Comparison of ENCODE assay signal across 1 cellular context in the genomic region with DNA sequence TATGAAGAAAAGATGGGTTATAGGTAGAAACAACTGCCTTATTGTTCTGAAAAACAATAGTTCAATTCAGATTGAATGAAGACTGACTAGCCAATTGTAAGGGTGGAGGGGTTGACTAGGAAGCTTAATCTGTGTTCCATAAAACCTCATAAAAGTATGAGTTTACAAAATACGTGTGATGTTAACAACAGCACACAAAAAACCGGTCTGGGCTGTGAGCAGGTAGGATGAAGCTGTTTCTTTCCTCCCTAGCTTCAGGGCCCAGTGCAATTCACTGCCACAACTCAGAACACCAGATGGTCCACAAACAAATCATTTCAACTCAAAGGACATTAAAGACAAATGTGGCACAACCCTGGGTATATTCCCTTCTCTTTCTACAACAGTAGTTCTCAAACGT.
TF ChIP-seq lines count a peak whose summit lies in the region.

No MANE protein-coding gene starts in this region.

TF ChIP-seq in H1, 55 proteins besides CTCF, POLR2A, EP300 and RAD21 (continued from another document):
- TF ChIP-seq CBX8 (IDR thresholded peaks at IDR 0.05; ENCODE audit: borderline replicate concordance, low read depth, low read length) (no peak), SAP30 (IDR thresholded peaks at IDR 0.05; ENCODE audit: insufficient read depth, insufficient replicate concordance, low read length) (no peak), SP1 (IDR thresholded peaks at IDR 0.05; ENCODE audit: low read depth, low read length) (no peak), RBBP5 (IDR thresholded peaks at IDR 0.05; ENCODE audit: borderline replicate concordance, low read depth, low read length) (no peak), SIX5 (IDR thresholded peaks at IDR 0.05; ENCODE audit: low read depth, low read length) (no peak), PHF8 (conservative IDR thresholded peaks at IDR 0.05; ENCODE audit: low read depth, low read length) (no peak), HDAC2 (IDR thresholded peaks at IDR 0.05; ENCODE audit: borderline replicate concordance in 1 of 2, low read depth in 2 of 2, low read length in 2 of 2) (no peak), CEBPB (IDR thresholded peaks at IDR 0.05; ENCODE audit: low read depth, low read length) (no peak), HDAC6 (IDR thresholded peaks at IDR 0.05; ENCODE audit: low read depth, low read length) (no peak), ASH2L (IDR thresholded peaks at IDR 0.05; ENCODE audit: low read length) (no peak), CHD2 (IDR thresholded peaks at IDR 0.05; ENCODE audit: low read length) (no peak)
- TF ChIP-seq, protein P1, sequence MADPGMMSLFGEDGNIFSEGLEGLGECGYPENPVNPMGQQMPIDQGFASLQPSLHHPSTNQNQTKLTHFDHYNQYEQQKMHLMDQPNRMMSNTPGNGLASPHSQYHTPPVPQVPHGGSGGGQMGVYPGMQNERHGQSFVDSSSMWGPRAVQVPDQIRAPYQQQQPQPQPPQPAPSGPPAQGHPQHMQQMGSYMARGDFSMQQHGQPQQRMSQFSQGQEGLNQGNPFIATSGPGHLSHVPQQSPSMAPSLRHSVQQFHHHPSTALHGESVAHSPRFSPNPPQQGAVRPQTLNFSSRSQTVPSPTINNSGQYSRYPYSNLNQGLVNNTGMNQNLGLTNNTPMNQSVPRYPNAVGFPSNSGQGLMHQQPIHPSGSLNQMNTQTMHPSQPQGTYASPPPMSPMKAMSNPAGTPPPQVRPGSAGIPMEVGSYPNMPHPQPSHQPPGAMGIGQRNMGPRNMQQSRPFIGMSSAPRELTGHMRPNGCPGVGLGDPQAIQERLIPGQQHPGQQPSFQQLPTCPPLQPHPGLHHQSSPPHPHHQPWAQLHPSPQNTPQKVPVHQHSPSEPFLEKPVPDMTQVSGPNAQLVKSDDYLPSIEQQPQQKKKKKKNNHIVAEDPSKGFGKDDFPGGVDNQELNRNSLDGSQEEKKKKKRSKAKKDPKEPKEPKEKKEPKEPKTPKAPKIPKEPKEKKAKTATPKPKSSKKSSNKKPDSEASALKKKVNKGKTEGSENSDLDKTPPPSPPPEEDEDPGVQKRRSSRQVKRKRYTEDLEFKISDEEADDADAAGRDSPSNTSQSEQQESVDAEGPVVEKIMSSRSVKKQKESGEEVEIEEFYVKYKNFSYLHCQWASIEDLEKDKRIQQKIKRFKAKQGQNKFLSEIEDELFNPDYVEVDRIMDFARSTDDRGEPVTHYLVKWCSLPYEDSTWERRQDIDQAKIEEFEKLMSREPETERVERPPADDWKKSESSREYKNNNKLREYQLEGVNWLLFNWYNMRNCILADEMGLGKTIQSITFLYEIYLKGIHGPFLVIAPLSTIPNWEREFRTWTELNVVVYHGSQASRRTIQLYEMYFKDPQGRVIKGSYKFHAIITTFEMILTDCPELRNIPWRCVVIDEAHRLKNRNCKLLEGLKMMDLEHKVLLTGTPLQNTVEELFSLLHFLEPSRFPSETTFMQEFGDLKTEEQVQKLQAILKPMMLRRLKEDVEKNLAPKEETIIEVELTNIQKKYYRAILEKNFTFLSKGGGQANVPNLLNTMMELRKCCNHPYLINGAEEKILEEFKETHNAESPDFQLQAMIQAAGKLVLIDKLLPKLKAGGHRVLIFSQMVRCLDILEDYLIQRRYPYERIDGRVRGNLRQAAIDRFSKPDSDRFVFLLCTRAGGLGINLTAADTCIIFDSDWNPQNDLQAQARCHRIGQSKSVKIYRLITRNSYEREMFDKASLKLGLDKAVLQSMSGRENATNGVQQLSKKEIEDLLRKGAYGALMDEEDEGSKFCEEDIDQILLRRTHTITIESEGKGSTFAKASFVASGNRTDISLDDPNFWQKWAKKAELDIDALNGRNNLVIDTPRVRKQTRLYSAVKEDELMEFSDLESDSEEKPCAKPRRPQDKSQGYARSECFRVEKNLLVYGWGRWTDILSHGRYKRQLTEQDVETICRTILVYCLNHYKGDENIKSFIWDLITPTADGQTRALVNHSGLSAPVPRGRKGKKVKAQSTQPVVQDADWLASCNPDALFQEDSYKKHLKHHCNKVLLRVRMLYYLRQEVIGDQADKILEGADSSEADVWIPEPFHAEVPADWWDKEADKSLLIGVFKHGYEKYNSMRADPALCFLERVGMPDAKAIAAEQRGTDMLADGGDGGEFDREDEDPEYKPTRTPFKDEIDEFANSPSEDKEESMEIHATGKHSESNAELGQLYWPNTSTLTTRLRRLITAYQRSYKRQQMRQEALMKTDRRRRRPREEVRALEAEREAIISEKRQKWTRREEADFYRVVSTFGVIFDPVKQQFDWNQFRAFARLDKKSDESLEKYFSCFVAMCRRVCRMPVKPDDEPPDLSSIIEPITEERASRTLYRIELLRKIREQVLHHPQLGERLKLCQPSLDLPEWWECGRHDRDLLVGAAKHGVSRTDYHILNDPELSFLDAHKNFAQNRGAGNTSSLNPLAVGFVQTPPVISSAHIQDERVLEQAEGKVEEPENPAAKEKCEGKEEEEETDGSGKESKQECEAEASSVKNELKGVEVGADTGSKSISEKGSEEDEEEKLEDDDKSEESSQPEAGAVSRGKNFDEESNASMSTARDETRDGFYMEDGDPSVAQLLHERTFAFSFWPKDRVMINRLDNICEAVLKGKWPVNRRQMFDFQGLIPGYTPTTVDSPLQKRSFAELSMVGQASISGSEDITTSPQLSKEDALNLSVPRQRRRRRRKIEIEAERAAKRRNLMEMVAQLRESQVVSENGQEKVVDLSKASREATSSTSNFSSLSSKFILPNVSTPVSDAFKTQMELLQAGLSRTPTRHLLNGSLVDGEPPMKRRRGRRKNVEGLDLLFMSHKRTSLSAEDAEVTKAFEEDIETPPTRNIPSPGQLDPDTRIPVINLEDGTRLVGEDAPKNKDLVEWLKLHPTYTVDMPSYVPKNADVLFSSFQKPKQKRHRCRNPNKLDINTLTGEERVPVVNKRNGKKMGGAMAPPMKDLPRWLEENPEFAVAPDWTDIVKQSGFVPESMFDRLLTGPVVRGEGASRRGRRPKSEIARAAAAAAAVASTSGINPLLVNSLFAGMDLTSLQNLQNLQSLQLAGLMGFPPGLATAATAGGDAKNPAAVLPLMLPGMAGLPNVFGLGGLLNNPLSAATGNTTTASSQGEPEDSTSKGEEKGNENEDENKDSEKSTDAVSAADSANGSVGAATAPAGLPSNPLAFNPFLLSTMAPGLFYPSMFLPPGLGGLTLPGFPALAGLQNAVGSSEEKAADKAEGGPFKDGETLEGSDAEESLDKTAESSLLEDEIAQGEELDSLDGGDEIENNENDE (IDR thresholded peaks at IDR 0.05; ENCODE audit: insufficient replicate concordance, low read length): no peak
TF ChIP-seq in H1: peak in this region for 0.
